In genomic region chr1:244844155-244845121, GRCh38 we compare ENCODE assay signal across 17 cellular contexts. TPM values are rescaled to one million over a fixed set of nuclear protein-coding genes. Genes with fewer than 3 reads are reported as not detected.
DNase-seq lines count a peak whose midpoint lies in the region; ATAC-seq and TF ChIP-seq lines count a peak whose summit lies in the region.
"Had no signal": no experiment of that assay in that cellular context is flagged by ENCODE, and none has a peak within 500 bp of the region (broad histone marks: within the 10 kb centered on the region; RNA-seq: fewer than 3 reads in every experiment).

No MANE protein-coding gene starts in this region.

- intact Hi-C loops in natural killer cell (cut with micrococcal nuclease): no loop called here

- no peaks in the 10 kb centered on the region for H3K27me3 Mint-ChIP-seq in natural killer cell treated with Interleukin-12 subunit alpha and Interleukin-12 subunit beta and Interleukin-15 and Interleukin-18, amount 100 ng/mL, for 72 hours
- no peaks in the 10 kb centered on the region for H3K27me3 Mint-ChIP-seq in natural killer cell (ENCODE audit: low read depth in 2 of 2)
- no peaks in the 10 kb centered on the region for H3K27me3 Mint-ChIP-seq in T-cell
- H3K27me3 Mint-ChIP-seq in effector memory CD8-positive, alpha-beta T cell: no peaks in the 10 kb centered on the region
- no peaks in the 10 kb centered on the region for H3K27me3 Mint-ChIP-seq in type B pancreatic cell
- H3K27me3 Mint-ChIP-seq: activated CD4-positive, alpha-beta T cell treated with anti-CD3 and anti-CD28 coated beads for 36 hours had no signal

- POLR2A ChIA-PET in T-cell (lab: Charles Lee): interaction anchor here (0.6 to 3.9 kb wide), 6 partner anchors 9 to 18 kb away, joined by 3 to 47 read pairs (median 4); partner anchors contain the start of gene COX20 (in 2 of the 2)

- ATAC-seq in natural killer cell treated with Interleukin-12 subunit alpha and Interleukin-12 subunit beta and Interleukin-15 and Interleukin-18, amount 100 ng/mL, for 72 hours: no peak
- no peak for ATAC-seq in natural killer cell
- no peak for ATAC-seq in T-cell (replicated peaks in 1 of 4)
- ATAC-seq in effector memory CD8-positive, alpha-beta T cell (replicated peaks): no peak
- no peak for ATAC-seq in HG02852 (IDR thresholded peaks at IDR 0.05; ENCODE audit: unreplicated experiment)
- ATAC-seq in GM19328 (IDR thresholded peaks at IDR 0.05; ENCODE audit: unreplicated experiment): no peak
- ATAC-seq: activated CD4-positive, alpha-beta T cell treated with anti-CD3 and anti-CD28 coated beads for 36 hours; gastrocnemius medialis had no signal

- TF ChIP-seq CTCF in natural killer cell (IDR thresholded peaks at IDR 0.05): no peak
- no peak for TF ChIP-seq CTCF in type B pancreatic cell (conservative IDR thresholded peaks at IDR 0.05)

- peaks cover 50% of the 10 kb centered on the region for H3K36me3 Mint-ChIP-seq in natural killer cell treated with Interleukin-12 subunit alpha and Interleukin-12 subunit beta and Interleukin-15 and Interleukin-18, amount 100 ng/mL, for 72 hours
- peaks cover 21% of the 10 kb centered on the region for H3K36me3 Mint-ChIP-seq in natural killer cell
- peaks cover 72% of the 10 kb centered on the region for H3K36me3 Mint-ChIP-seq in T-cell
- peaks cover 96% of the 10 kb centered on the region for H3K36me3 Mint-ChIP-seq in effector memory CD8-positive, alpha-beta T cell (ENCODE audit: insufficient read depth)
- peaks cover 47% of the 10 kb centered on the region for H3K36me3 Mint-ChIP-seq in type B pancreatic cell

- no peak overlapping the region for H3K4me3 Mint-ChIP-seq in natural killer cell treated with Interleukin-12 subunit alpha and Interleukin-12 subunit beta and Interleukin-15 and Interleukin-18, amount 100 ng/mL, for 72 hours
- H3K4me3 Mint-ChIP-seq in natural killer cell (no peak overlapping the region), T-cell (no peak overlapping the region), type B pancreatic cell (no peak overlapping the region)
- H3K4me3 Mint-ChIP-seq in effector memory CD8-positive, alpha-beta T cell: no peak overlapping the region
- H3K4me3 Mint-ChIP-seq: activated CD4-positive, alpha-beta T cell treated with anti-CD3 and anti-CD28 coated beads for 36 hours had no signal

- H3K9me3 Mint-ChIP-seq in natural killer cell treated with Interleukin-12 subunit alpha and Interleukin-12 subunit beta and Interleukin-15 and Interleukin-18, amount 100 ng/mL, for 72 hours: no peaks in the 10 kb centered on the region
- no peaks in the 10 kb centered on the region for H3K9me3 Mint-ChIP-seq in natural killer cell
- no peaks in the 10 kb centered on the region for H3K9me3 Mint-ChIP-seq in T-cell
- H3K9me3 Mint-ChIP-seq in effector memory CD8-positive, alpha-beta T cell: no peaks in the 10 kb centered on the region
- H3K9me3 Mint-ChIP-seq in type B pancreatic cell: no peaks in the 10 kb centered on the region

- H3K27ac Mint-ChIP-seq in natural killer cell treated with Interleukin-12 subunit alpha and Interleukin-12 subunit beta and Interleukin-15 and Interleukin-18, amount 100 ng/mL, for 72 hours: peak overlapping the region; percentile 41 to 77
- H3K27ac Mint-ChIP-seq in natural killer cell (peak overlapping the region in 1 of 2 donors; percentile 18), T-cell (peak overlapping the region; percentile 8 to 28), type B pancreatic cell (peak overlapping the region; percentile 41)
- H3K27ac Mint-ChIP-seq in effector memory CD8-positive, alpha-beta T cell: peak overlapping the region; percentile 5 to 49
- H3K27ac Mint-ChIP-seq: activated CD4-positive, alpha-beta T cell treated with anti-CD3 and anti-CD28 coated beads for 36 hours had no signal

- no peak for DNase-seq in natural killer cell treated with Interleukin-12 subunit alpha and Interleukin-12 subunit beta and Interleukin-15 and Interleukin-18, amount 100 ng/mL, for 72 hours (ENCODE audit: low spot score)
- DNase-seq in natural killer cell (no peak), T-cell (no peak), type B pancreatic cell (ENCODE audit: extremely low spot score, unreplicated experiment) (no peak), UCSD-AML1 (lab: John Stamatoyannopoulos, UW; ENCODE audit: unreplicated experiment) (no peak)
- DNase-seq in effector memory CD8-positive, alpha-beta T cell: no peak
- DNase-seq: activated CD4-positive, alpha-beta T cell treated with anti-CD3 and anti-CD28 coated beads for 36 hours; activated effector memory CD4-positive, alpha-beta T cell treated with anti-CD3 and anti-CD28 coated beads, Interleukin-2, amount 50 U/mL, for 16 hours; AML-193; DMS153; gastrocnemius medialis; NCI-H2081 treated with DMSO at 0.1 percent for 48 hours; RPMI8226; sigmoid colon; stimulated activated CD4-positive, alpha-beta T cell treated with anti-CD3 and anti-CD28 coated beads, Interleukin-4, amount 100 ng/mL, for 24 hours had no signal

- peaks cover 39 to 45% of the 10 kb centered on the region in 2 donors for H3K4me1 Mint-ChIP-seq in natural killer cell treated with Interleukin-12 subunit alpha and Interleukin-12 subunit beta and Interleukin-15 and Interleukin-18, amount 100 ng/mL, for 72 hours (ENCODE audit: low read depth in 2 of 2)
- peaks cover 29 to 44% of the 10 kb centered on the region in 2 donors for H3K4me1 Mint-ChIP-seq in natural killer cell
- H3K4me1 Mint-ChIP-seq in T-cell: peaks cover 67 to 75% (median 69%) of the 10 kb centered on the region in 3 donors
- H3K4me1 Mint-ChIP-seq in effector memory CD8-positive, alpha-beta T cell (ENCODE audit: low read depth in 2 of 2): peaks cover 12 to 47% of the 10 kb centered on the region in 2 donors
- peaks cover 9% of the 10 kb centered on the region for H3K4me1 Mint-ChIP-seq in type B pancreatic cell (ENCODE audit: unreplicated experiment)

- CTCF ChIA-PET in T-cell (lab: Charles Lee): interaction anchor here in 1 of 2 donors (1.0 kb wide), 1 partner anchor 14 kb away, joined by 4 read pairs; no protein-coding TSS in a partner anchor

RNA-seq across cellular contexts. Expression of gene COX20, which starts 9.0 kb away (rescaled TPM):
- 10 to 100 TPM; 21.3 to 31.4 TPM for total RNA-seq in natural killer cell treated with Interleukin-12 subunit alpha and Interleukin-12 subunit beta and Interleukin-15 and Interleukin-18, amount 100 ng/mL, for 72 hours
- 10 to 100 TPM; 24.3 to 25.4 (median 24.9) TPM for total RNA-seq in natural killer cell
- total RNA-seq in T-cell: 10 to 100 TPM; 17.0 to 32.0 (median 27.5) TPM
- total RNA-seq in type B pancreatic cell (ENCODE audit: low replicate concordance): 22.7 TPM in 2 replicates

RNA-seq across cellular contexts. Expression of gene HNRNPU, which starts 19.9 kb away (rescaled TPM):
- 100 to 1,000 TPM; 403 to 475 TPM for total RNA-seq in natural killer cell treated with Interleukin-12 subunit alpha and Interleukin-12 subunit beta and Interleukin-15 and Interleukin-18, amount 100 ng/mL, for 72 hours
- total RNA-seq in natural killer cell: 100 to 1,000 TPM; 467 to 603 (median 504) TPM
- 100 to 1,000 TPM; 302 to 498 (median 321) TPM for total RNA-seq in T-cell
- 328 and 485 TPM in 2 replicates for total RNA-seq in type B pancreatic cell (ENCODE audit: low replicate concordance)
